ENCODE assay signal across 28 cellular contexts in genomic region chr2:231146656-231147055, GRCh38. TPM values are rescaled to one million over a fixed set of nuclear protein-coding genes. Genes with fewer than 3 reads are reported as not detected.
"Had no signal": no experiment of that assay in that cellular context is flagged by ENCODE, and none has a peak within 500 bp of the region (broad histone marks: within the 10 kb centered on the region; RNA-seq: fewer than 3 reads in every experiment).

No MANE protein-coding gene starts in this region.

- H3K4me1 Mint-ChIP-seq: activated B cell treated with CpG ODN at 0.5 μM for 24 hours; activated CD4-positive, alpha-beta T cell treated with anti-CD3 and anti-CD28 coated beads for 36 hours; stimulated activated naive B cell treated with anti-CD40 and anti-IgM and Interleukin-4, amounts not matched to agents 10 μg/mL and 1 μg/mL and 100 μg/mL, for 72 hours had no signal

- H3K9me3 Mint-ChIP-seq: activated B cell treated with CpG ODN at 0.5 μM for 24 hours; activated naive CD4-positive, alpha-beta T cell treated with anti-CD3 and anti-CD28 coated beads for 36 hours; activated T-cell treated with anti-CD3 and anti-CD28 coated beads, Interleukin-2, amount 50 U/mL, for 4 hours; stimulated activated naive B cell treated with anti-CD40 and anti-IgM and Interleukin-4, amounts not matched to agents 10 μg/mL and 1 μg/mL and 100 μg/mL, for 72 hours; T-helper 1 cell treated with Interleukin-12 subunit alpha and Interleukin-12 subunit beta and Interleukin-4 antibody, amounts not matched to agents 30 μg/mL and 1 μg/mL, for 36 hours; type B pancreatic cell had no signal

- H3K9me3 ChIP-seq: body of pancreas, gastrocnemius medialis, testis, vagina had no signal

- H3K4me3 ChIP-seq: body of pancreas, cardiac muscle cell, gastrocnemius medialis, smooth muscle cell, testis, vagina had no signal

- H3K27ac ChIP-seq: body of pancreas, cardiac muscle cell, gastrocnemius medialis, testis, vagina had no signal

- ATAC-seq: activated CD4-positive, alpha-beta T cell treated with anti-CD3 and anti-CD28 coated beads for 36 hours; activated T-cell treated with anti-CD3 and anti-CD28 coated beads, Interleukin-2, amount 50 U/mL, for 4 hours; body of pancreas; gastrocnemius medialis; left ventricle myocardium superior; sciatic nerve; stimulated activated naive B cell treated with anti-CD40 and anti-IgM and Interleukin-4, amounts not matched to agents 10 μg/mL and 1 μg/mL and 100 μg/mL, for 72 hours had no signal

- H3K27me3 ChIP-seq: body of pancreas, cardiac muscle cell, gastrocnemius medialis, testis, vagina had no signal

- DNase-seq: activated B cell treated with CpG ODN at 0.5 μM for 24 hours; activated CD4-positive, alpha-beta T cell treated with anti-CD3 and anti-CD28 coated beads for 36 hours; activated CD4-positive, alpha-beta T cell treated with anti-CD3 and anti-CD28 coated beads, Interleukin-2, amount 50 U/mL, for 4 hours; activated CD8-positive, alpha-beta memory T cell treated with anti-CD3 and anti-CD28 coated beads for 24 hours; activated CD8-positive, alpha-beta memory T cell treated with anti-CD3 and anti-CD28 coated beads, Interleukin-2, amount 50 U/mL, for 4 hours; activated naive CD4-positive, alpha-beta T cell treated with anti-CD3 and anti-CD28 coated beads for 36 hours; activated T-cell treated with anti-CD3 and anti-CD28 coated beads, Interleukin-2, amount 50 U/mL, for 4 hours; anterior cingulate cortex; body of pancreas; effector memory CD4-positive, alpha-beta T cell; gastrocnemius medialis; hippocampal formation; left ventricle myocardium superior; mammary epithelial cell; nucleus accumbens; posterior cingulate gyrus; stimulated activated CD4-positive, alpha-beta T cell treated with anti-CD3 and anti-CD28 coated beads, Interleukin-15, amount 100 ng/mL, for 24 hours; stimulated activated CD4-positive, alpha-beta T cell treated with anti-CD3 and anti-CD28 coated beads, Interleukin-2, amount 100 ng/mL, for 48 hours; stimulated activated CD8-positive, alpha-beta memory T cell treated with anti-CD3 and anti-CD28 coated beads, Interleukin-4, amount 100 ng/mL, for 48 hours; stimulated activated naive B cell treated with anti-CD40 and anti-IgM and Interleukin-4, amounts not matched to agents 10 μg/mL and 1 μg/mL and 100 μg/mL, for 72 hours; testis had no signal

- H3K27me3 Mint-ChIP-seq: activated B cell treated with CpG ODN at 0.5 μM for 24 hours; activated CD4-positive, alpha-beta T cell treated with anti-CD3 and anti-CD28 coated beads for 36 hours; stimulated activated naive B cell treated with anti-CD40 and anti-IgM and Interleukin-4, amounts not matched to agents 10 μg/mL and 1 μg/mL and 100 μg/mL, for 72 hours; type B pancreatic cell had no signal

- H3K4me2 ChIP-seq: smooth muscle cell had no signal

- H3K4me3 Mint-ChIP-seq: activated B cell treated with CpG ODN at 0.5 μM for 24 hours; activated CD4-positive, alpha-beta T cell treated with anti-CD3 and anti-CD28 coated beads for 36 hours; activated naive CD4-positive, alpha-beta T cell treated with anti-CD3 and anti-CD28 coated beads for 36 hours; activated T-cell treated with anti-CD3 and anti-CD28 coated beads, Interleukin-2, amount 50 U/mL, for 4 hours; stimulated activated naive B cell treated with anti-CD40 and anti-IgM and Interleukin-4, amounts not matched to agents 10 μg/mL and 1 μg/mL and 100 μg/mL, for 72 hours; T-helper 1 cell treated with Interleukin-12 subunit alpha and Interleukin-12 subunit beta and Interleukin-4 antibody, amounts not matched to agents 30 μg/mL and 1 μg/mL, for 36 hours; type B pancreatic cell had no signal

- H3K4me1 ChIP-seq: body of pancreas, gastrocnemius medialis, testis had no signal

- H3K36me3 ChIP-seq: vagina had no signal

- H3K27ac Mint-ChIP-seq: activated B cell treated with CpG ODN at 0.5 μM for 24 hours; activated CD4-positive, alpha-beta T cell treated with anti-CD3 and anti-CD28 coated beads for 36 hours; activated naive CD4-positive, alpha-beta T cell treated with anti-CD3 and anti-CD28 coated beads for 36 hours; T-helper 1 cell treated with Interleukin-12 subunit alpha and Interleukin-12 subunit beta and Interleukin-4 antibody, amounts not matched to agents 30 μg/mL and 1 μg/mL, for 36 hours; type B pancreatic cell had no signal

RNA-seq across cellular contexts. Expression of gene HTR2B, which starts 21.8 kb away (rescaled TPM):
- total RNA-seq: activated B cell treated with CpG ODN at 0.5 μM for 24 hours; activated naive CD4-positive, alpha-beta T cell treated with anti-CD3 and anti-CD28 coated beads for 36 hours; body of pancreas; cardiac muscle cell; smooth muscle cell had no signal
- polyA plus RNA-seq: cardiac muscle cell, mammary epithelial cell, neural cell had no signal
